Comparison of ENCODE assay signal across 1 cellular context in genomic region chr19:18385675-18386542, GRCh38.
A peak's percentile ranks its signal among the peaks of the same experiment; 100 is the strongest.
TF ChIP-seq lines count a peak whose summit lies in the region.

GDF15 (plus strand) TSS chr19:18386158; CDS start chr19:18386190, 32 bp downstream.

TF ChIP-seq in SK-N-SH, 30 proteins besides CTCF, POLR2A, EP300 and RAD21 (continued from another document):
- TF ChIP-seq USF1 (IDR thresholded peaks at IDR 0.05; ENCODE audit: borderline replicate concordance, low read depth) (no peak), JUND (IDR thresholded peaks at IDR 0.05) (no peak), TAF1 (IDR thresholded peaks at IDR 0.05; ENCODE audit: borderline replicate concordance, low read depth, low read length) (peak; percentile 89), YY1 (IDR thresholded peaks at IDR 0.05; ENCODE audit: low read depth) (no peak), MAX (IDR thresholded peaks at IDR 0.05; ENCODE audit: low read depth) (no peak), GATA2 (CRISPR knock-in tag; IDR thresholded peaks at IDR 0.05) (no peak), REST (IDR thresholded peaks at IDR 0.05; ENCODE audit: low read depth, low read length) (peak; percentile 58; the same call in 1 of the 2 replicates), NFIC (IDR thresholded peaks at IDR 0.05; ENCODE audit: borderline replicate concordance) (no peak), TCF12 (IDR thresholded peaks at IDR 0.05) (no peak), FOXM1 (IDR thresholded peaks at IDR 0.05; ENCODE audit: low read depth) (no peak), EZH2phosphoT487 (IDR thresholded peaks at IDR 0.05; ENCODE audit: borderline replicate concordance, low read depth) (no peak), RXRA (IDR thresholded peaks at IDR 0.05; ENCODE audit: borderline replicate concordance, low read depth) (no peak), MEF2A (IDR thresholded peaks at IDR 0.05; ENCODE audit: borderline replicate concordance, low read depth) (no peak), GABPA (IDR thresholded peaks at IDR 0.05; ENCODE audit: low read depth) (no peak), TEAD4 (IDR thresholded peaks at IDR 0.05; ENCODE audit: borderline replicate concordance, insufficient read depth) (no peak), ELF1 (IDR thresholded peaks at IDR 0.05) (no peak), FOSL2 (IDR thresholded peaks at IDR 0.05; ENCODE audit: borderline replicate concordance, low read depth) (no peak)
